Comparison of ENCODE assay signal across 21 cellular contexts in genomic region chr12:103697912-103698751, GRCh38.
DNase-seq lines count a peak whose midpoint lies in the region; ATAC-seq and TF ChIP-seq lines count a peak whose summit lies in the region.
"Had no signal": no experiment of that assay in that cellular context is flagged by ENCODE, and none has a peak within 500 bp of the region (broad histone marks: within the 10 kb centered on the region; RNA-seq: fewer than 3 reads in every experiment).

No MANE protein-coding gene starts in this region.

- H3K9ac ChIP-seq in BLaER1 (no peak overlapping the region), OCI-LY3 (ENCODE audit: low read length) (no peak overlapping the region)
- H3K9ac ChIP-seq: neural progenitor cell had no signal

- H4K20me1 ChIP-seq in BLaER1 (no peaks in the 10 kb centered on the region), OCI-LY3 (ENCODE audit: insufficient read depth, low read length) (no peaks in the 10 kb centered on the region)

- H3K27me3 Mint-ChIP-seq in activated CD4-positive, alpha-beta T cell treated with anti-CD3 and anti-CD28 coated beads for 36 hours, result peaks cover 17% of the 10 kb centered on the region

- POLR2A ChIA-PET in activated CD4-positive, alpha-beta T cell treated with anti-CD3 and anti-CD28 coated beads for 36 hours (lab: Charles Lee), result interaction anchor here (1.4 kb wide), 1 partner anchor 17 kb away, joined by 3 read pairs; no protein-coding TSS in a partner anchor

- peak; percentile 6 for ATAC-seq in activated CD4-positive, alpha-beta T cell treated with anti-CD3 and anti-CD28 coated beads for 36 hours
- peak; percentile 51 to 68 for ATAC-seq in lower lobe of right lung
- ATAC-seq: activated CD8-positive, alpha-beta T cell treated with anti-CD3 and anti-CD28 coated beads, Interleukin-2, amount 10 ng/mL, durations not matched to agents 7 days and 5 days; left colon; PC-3 had no signal

- H3K4me1 Mint-ChIP-seq in activated CD4-positive, alpha-beta T cell treated with anti-CD3 and anti-CD28 coated beads for 36 hours, result peaks cover 9% of the 10 kb centered on the region
- H3K4me1 Mint-ChIP-seq: activated naive CD8-positive, alpha-beta T cell treated with anti-CD3 and anti-CD28 coated beads, Interleukin-2, amount 10 ng/mL, durations not matched to agents 7 days and 5 days had no signal

- CTCF ChIA-PET in activated CD4-positive, alpha-beta T cell treated with anti-CD3 and anti-CD28 coated beads for 36 hours (lab: Charles Lee), result interaction anchor here (0.8 to 1.2 kb wide), 4 partner anchors 11 to 65 kb away, joined by 3 to 4 read pairs (median 4); no protein-coding TSS in a partner anchor

- H3K9me3 Mint-ChIP-seq in activated CD4-positive, alpha-beta T cell treated with anti-CD3 and anti-CD28 coated beads for 36 hours (ENCODE audit: low read depth), result no peaks in the 10 kb centered on the region
- H3K9me3 Mint-ChIP-seq: activated naive CD8-positive, alpha-beta T cell treated with anti-CD3 and anti-CD28 coated beads, Interleukin-2, amount 10 ng/mL, durations not matched to agents 7 days and 5 days; activated T-helper 1 cell treated with anti-CD3 and anti-CD28 coated beads, Interleukin-12 subunit alpha, Interleukin-12 subunit beta, Interleukin-2, Interleukin-4 antibody, amounts not matched to agents 30 ng/mL and 10 ng/mL and 1 ng/mL, durations not matched to agents 14 hours and 24 hours and 36 hours; neural progenitor cell had no signal

- no peak overlapping the region for H3K4me3 Mint-ChIP-seq in activated CD4-positive, alpha-beta T cell treated with anti-CD3 and anti-CD28 coated beads for 36 hours
- H3K4me3 Mint-ChIP-seq: activated CD8-positive, alpha-beta T cell treated with anti-CD3 and anti-CD28 coated beads, Interleukin-2, amount 10 ng/mL, durations not matched to agents 7 days and 5 days; activated naive CD8-positive, alpha-beta T cell treated with anti-CD3 and anti-CD28 coated beads, Interleukin-2, amount 10 ng/mL, durations not matched to agents 7 days and 5 days; activated T-helper 1 cell treated with anti-CD3 and anti-CD28 coated beads, Interleukin-12 subunit alpha, Interleukin-12 subunit beta, Interleukin-2, Interleukin-4 antibody, amounts not matched to agents 30 ng/mL and 10 ng/mL and 1 ng/mL, durations not matched to agents 14 hours and 24 hours and 36 hours; neural progenitor cell had no signal

- H3K79me2 ChIP-seq in OCI-LY3 (ENCODE audit: low read length), result no peaks in the 10 kb centered on the region

- H3K27ac ChIP-seq in BLaER1, result no peak overlapping the region
- no peak overlapping the region for H3K27ac ChIP-seq in OCI-LY3 (ENCODE audit: low read length)
- no peak overlapping the region for H3K27ac ChIP-seq in lower lobe of right lung
- H3K27ac ChIP-seq: brain microvascular endothelial cell, coronary artery, neural progenitor cell had no signal

- 0 out of 2 replicates have a peak overlapping the region, but pooled peaks have one; percentile 0 for H3K4me2 ChIP-seq in BLaER1
- H3K4me2 ChIP-seq in OCI-LY3 (ENCODE audit: low read length), result peak overlapping the region; percentile 69
- H3K4me2 ChIP-seq: neural progenitor cell, smooth muscle cell had no signal

- H3K9me3 ChIP-seq in BLaER1, result no peaks in the 10 kb centered on the region
- no peaks in the 10 kb centered on the region for H3K9me3 ChIP-seq in OCI-LY3 (ENCODE audit: insufficient read depth, low read length)
- H3K9me3 ChIP-seq in lower lobe of right lung, result no peaks in the 10 kb centered on the region

- H3K27ac Mint-ChIP-seq in activated CD4-positive, alpha-beta T cell treated with anti-CD3 and anti-CD28 coated beads for 36 hours, result no peak overlapping the region
- H3K27ac Mint-ChIP-seq: activated CD8-positive, alpha-beta T cell treated with anti-CD3 and anti-CD28 coated beads, Interleukin-2, amount 10 ng/mL, durations not matched to agents 7 days and 5 days; activated naive CD8-positive, alpha-beta T cell treated with anti-CD3 and anti-CD28 coated beads, Interleukin-2, amount 10 ng/mL, durations not matched to agents 7 days and 5 days; activated T-helper 1 cell treated with anti-CD3 and anti-CD28 coated beads, Interleukin-12 subunit alpha, Interleukin-12 subunit beta, Interleukin-2, Interleukin-4 antibody, amounts not matched to agents 30 ng/mL and 10 ng/mL and 1 ng/mL, durations not matched to agents 14 hours and 24 hours and 36 hours; neural progenitor cell had no signal

- H3K36me3 ChIP-seq in BLaER1 (no peaks in the 10 kb centered on the region), OCI-LY3 (replicated peaks; ENCODE audit: low read depth, low read length) (no peaks in the 10 kb centered on the region), lower lobe of right lung (no peaks in the 10 kb centered on the region)
- H3K36me3 ChIP-seq: brain microvascular endothelial cell, neural progenitor cell had no signal

- H3K36me3 Mint-ChIP-seq in activated CD4-positive, alpha-beta T cell treated with anti-CD3 and anti-CD28 coated beads for 36 hours (ENCODE audit: low read depth), result no peaks in the 10 kb centered on the region
- H3K36me3 Mint-ChIP-seq: activated naive CD8-positive, alpha-beta T cell treated with anti-CD3 and anti-CD28 coated beads, Interleukin-2, amount 10 ng/mL, durations not matched to agents 7 days and 5 days; neural progenitor cell had no signal

- H3K27me3 ChIP-seq in BLaER1, result no peaks in the 10 kb centered on the region
- H3K27me3 ChIP-seq in OCI-LY3 (ENCODE audit: low read depth, low read length), result peaks cover 12% of the 10 kb centered on the region; the same call in 1 of the 2 replicates
- no peaks in the 10 kb centered on the region for H3K27me3 ChIP-seq in lower lobe of right lung (ENCODE audit: low read depth)
- H3K27me3 ChIP-seq: brain microvascular endothelial cell, neural progenitor cell had no signal

- intact Hi-C loops in activated CD4-positive, alpha-beta T cell treated with anti-CD3 and anti-CD28 coated beads for 36 hours (cut with DNase I, micrococcal nuclease), result no loop called here
- intact Hi-C loops in lower lobe of right lung (cut with DNase I), result no loop called here

- no peak for TF ChIP-seq CTCF in OCI-LY3 (IDR thresholded peaks at IDR 0.05; ENCODE audit: low read depth, low read length)
- no peak for TF ChIP-seq CTCF in lower lobe of right lung (IDR thresholded peaks at IDR 0.05)

- peak; percentile 11 for DNase-seq in activated CD4-positive, alpha-beta T cell treated with anti-CD3 and anti-CD28 coated beads for 36 hours
- DNase-seq in activated CD4-positive, alpha-beta T cell treated with anti-CD3 and anti-CD28 coated beads for 1 hour, result no peak
- DNase-seq in lower lobe of right lung, result no peak
- no peak for DNase-seq in NCI-H524 (lab: John Stamatoyannopoulos, UW)
- DNase-seq in NCI-H1694 (lab: John Stamatoyannopoulos, UW), result no peak
- no peak for DNase-seq in activated gamma-delta T cell (lab: John Stamatoyannopoulos, UW)
- DNase-seq: activated CD8-positive, alpha-beta T cell treated with anti-CD3 and anti-CD28 coated beads, Interleukin-2, amount 10 ng/mL, durations not matched to agents 7 days and 5 days; activated naive CD8-positive, alpha-beta T cell treated with anti-CD3 and anti-CD28 coated beads, Interleukin-2, amount 10 ng/mL, durations not matched to agents 7 days and 5 days; brain microvascular endothelial cell; glutamatergic neuron; left colon; NCI-H774; PC-3; stimulated activated CD4-positive, alpha-beta T cell treated with anti-CD3 and anti-CD28 coated beads, Interleukin-4, amount 100 ng/mL, for 24 hours; substantia nigra had no signal

- no peak overlapping the region for H2AFZ ChIP-seq in OCI-LY3 (ENCODE audit: low read depth, low read length)
- H2AFZ ChIP-seq: neural progenitor cell had no signal

- H3K4me3 ChIP-seq in BLaER1 (no peak overlapping the region), OCI-LY3 (ENCODE audit: low read length) (peak overlapping the region; percentile 40), lower lobe of right lung (no peak overlapping the region)
- H3K4me3 ChIP-seq: coronary artery, neural progenitor cell, smooth muscle cell had no signal

- H3K4me1 ChIP-seq in BLaER1, result peaks cover 10% of the 10 kb centered on the region
- H3K4me1 ChIP-seq in OCI-LY3 (ENCODE audit: low read length), result peaks cover 35% of the 10 kb centered on the region
- no peaks in the 10 kb centered on the region for H3K4me1 ChIP-seq in lower lobe of right lung
- H3K4me1 ChIP-seq: neural progenitor cell had no signal
